8 cellular contexts compared by ENCODE assay signal in genomic region chr16:4273858-4274291, GRCh38. TPM values are rescaled to one million over a fixed set of nuclear protein-coding genes. Genes with fewer than 3 reads are reported as not detected.
DNase-seq lines count a peak whose midpoint lies in the region; ATAC-seq and TF ChIP-seq lines count a peak whose summit lies in the region.

No MANE protein-coding gene starts in this region.

- peaks cover 16% of the 10 kb centered on the region for H3K79me2 ChIP-seq in fibroblast of lung (ENCODE audit: control insufficient read depth, insufficient read depth, low read length)

- H4K20me1 ChIP-seq in fibroblast of lung (ENCODE audit: control insufficient read depth, extremely low read depth, insufficient read depth, low read length), result no peaks in the 10 kb centered on the region

- peak overlapping the region; percentile 50 to 88 (median 53) for H3K4me3 ChIP-seq in fibroblast of lung (replicated peaks in 1 of 4; ENCODE audit: control extremely low read depth in 1 of 4, insufficient read depth in 1 of 4, low read depth in 3 of 4, low read length in 4 of 4)
- H3K4me3 ChIP-seq in upper lobe of right lung, result peak overlapping the region; percentile 95

- no peaks in the 10 kb centered on the region for H3K9me3 Mint-ChIP-seq in neural crest cell

- H3K9me3 ChIP-seq in fibroblast of lung (ENCODE audit: control insufficient read depth, insufficient read depth, low read depth, low read length), result no peaks in the 10 kb centered on the region
- no peaks in the 10 kb centered on the region for H3K9me3 ChIP-seq in upper lobe of right lung

- H3K4me3 Mint-ChIP-seq in neural crest cell, result peak overlapping the region; percentile 91

- H3K9ac ChIP-seq in fibroblast of lung (ENCODE audit: insufficient read depth, low read length), result peak overlapping the region; percentile 69

- peaks cover 7% of the 10 kb centered on the region for H3K4me1 ChIP-seq in fibroblast of lung (ENCODE audit: control insufficient read depth, extremely low read depth, insufficient read depth, low read length)
- peaks cover 5% of the 10 kb centered on the region for H3K4me1 ChIP-seq in upper lobe of right lung

- peak; percentile 55 for ATAC-seq in upper lobe of right lung

- H3K27me3 ChIP-seq in fibroblast of lung (ENCODE audit: control insufficient read depth, insufficient read depth, low read length) (no peaks in the 10 kb centered on the region), upper lobe of right lung (no peaks in the 10 kb centered on the region)

- peaks cover 9% of the 10 kb centered on the region for H3K4me1 Mint-ChIP-seq in neural crest cell

- TF ChIP-seq CTCF in GM12874 (IDR thresholded peaks at IDR 0.05; ENCODE audit: insufficient read depth, low read depth, low read length), result peak; percentile 25; the same call in 1 of the 2 replicates
- peak; percentile 42 to 49 for TF ChIP-seq CTCF in fibroblast of lung (conservative IDR thresholded peaks at IDR 0.05 in 1 of 2, IDR thresholded peaks at IDR 0.05 in 1 of 2; ENCODE audit: low read depth in 1 of 2, low read length in 2 of 2)
- peak; percentile 69 for TF ChIP-seq CTCF in neural crest cell (conservative IDR thresholded peaks at IDR 0.05)
- peak; percentile 52 for TF ChIP-seq CTCF in upper lobe of right lung (IDR thresholded peaks at IDR 0.05)

- H3K4me2 ChIP-seq in fibroblast of lung (ENCODE audit: extremely low read depth, insufficient read depth, low read length), result peak overlapping the region; percentile 90

- DNase-seq in 8988T (peak; percentile 68), NCI-H146 treated with DMSO at 0.1 percent for 48 hours (lab: John Stamatoyannopoulos, UW; ENCODE audit: unreplicated experiment) (peak; percentile 31), fibroblast of lung (ENCODE audit: low read depth in 2 of 2) (peak; percentile 34 to 47), neural crest cell (ENCODE audit: low read depth, low spot score) (peak; percentile 40), upper lobe of right lung (peak; percentile 87), OCI-M2 (lab: John Stamatoyannopoulos, UW; ENCODE audit: unreplicated experiment) (no peak)
- peak; percentile 62 for DNase-seq in activated T-cell treated with anti-CD3 and anti-CD28 coated beads, Interleukin-2, amount 50 U/mL, for 1 hour

- intact Hi-C loops in upper lobe of right lung (cut with DNase I), result no loop called here

- H2AFZ ChIP-seq in fibroblast of lung (ENCODE audit: low read length), result peak overlapping the region; percentile 59

- H3K36me3 Mint-ChIP-seq in neural crest cell (ENCODE audit: low read depth), result no peaks in the 10 kb centered on the region

- peaks cover 5% of the 10 kb centered on the region for H3K27me3 Mint-ChIP-seq in neural crest cell (ENCODE audit: low read depth)

- H3K36me3 ChIP-seq in fibroblast of lung (ENCODE audit: control insufficient read depth, insufficient read depth, low read length) (no peaks in the 10 kb centered on the region), upper lobe of right lung (no peaks in the 10 kb centered on the region)

- H3K27ac Mint-ChIP-seq in neural crest cell (ENCODE audit: unreplicated experiment), result no peak overlapping the region

- H3K27ac ChIP-seq in fibroblast of lung (ENCODE audit: insufficient read depth, low read length), result peak overlapping the region; percentile 73
- H3K27ac ChIP-seq in upper lobe of right lung, result peak overlapping the region; percentile 91

RNA-seq across cellular contexts. Expression of gene TFAP4, which starts 1.1 kb away (rescaled TPM):
- 8.2 and 8.9 TPM in 2 replicates for total RNA-seq in fibroblast of lung
- polyA plus RNA-seq in fibroblast of lung, result 3.5 and 6.6 TPM in 2 replicates
- 6.8 and 9.5 TPM in 2 replicates for polyA plus RNA-seq in fibroblast of lung (2012)
- polyA minus RNA-seq in fibroblast of lung (ENCODE audit: low replicate concordance), result 7.0 and 9.8 TPM in 2 replicates
- total RNA-seq in neural crest cell, result 36.9 and 37.9 TPM in 2 replicates
- 9.6 TPM for total RNA-seq in upper lobe of right lung

RNA-seq across cellular contexts. Expression of gene SRL, which starts 32.0 kb away (rescaled TPM):
- total RNA-seq in fibroblast of lung, result under 0.01 and 0.17 TPM in 2 replicates
- 0.07 TPM in 2 replicates for polyA plus RNA-seq in fibroblast of lung
- 0.03 and 0.06 TPM in 2 replicates for polyA plus RNA-seq in fibroblast of lung (2012)
- polyA minus RNA-seq in fibroblast of lung (ENCODE audit: low replicate concordance), result not detected in 2 replicates
- 0.32 and 0.40 TPM in 2 replicates for total RNA-seq in neural crest cell
- 0.64 TPM for total RNA-seq in upper lobe of right lung

RNA-seq across cellular contexts. Expression of gene GLIS2, which starts 42.0 kb away (rescaled TPM):
- total RNA-seq in fibroblast of lung, result 2.6 and 4.0 TPM in 2 replicates
- 5.6 and 6.0 TPM in 2 replicates for polyA plus RNA-seq in fibroblast of lung
- polyA plus RNA-seq in fibroblast of lung (2012), result 18.6 and 23.8 TPM in 2 replicates
- 23.4 and 23.6 TPM in 2 replicates for polyA minus RNA-seq in fibroblast of lung (ENCODE audit: low replicate concordance)
- 17.2 and 17.4 TPM in 2 replicates for total RNA-seq in neural crest cell
- total RNA-seq in upper lobe of right lung, result 34.1 TPM
